In the genomic region with DNA sequence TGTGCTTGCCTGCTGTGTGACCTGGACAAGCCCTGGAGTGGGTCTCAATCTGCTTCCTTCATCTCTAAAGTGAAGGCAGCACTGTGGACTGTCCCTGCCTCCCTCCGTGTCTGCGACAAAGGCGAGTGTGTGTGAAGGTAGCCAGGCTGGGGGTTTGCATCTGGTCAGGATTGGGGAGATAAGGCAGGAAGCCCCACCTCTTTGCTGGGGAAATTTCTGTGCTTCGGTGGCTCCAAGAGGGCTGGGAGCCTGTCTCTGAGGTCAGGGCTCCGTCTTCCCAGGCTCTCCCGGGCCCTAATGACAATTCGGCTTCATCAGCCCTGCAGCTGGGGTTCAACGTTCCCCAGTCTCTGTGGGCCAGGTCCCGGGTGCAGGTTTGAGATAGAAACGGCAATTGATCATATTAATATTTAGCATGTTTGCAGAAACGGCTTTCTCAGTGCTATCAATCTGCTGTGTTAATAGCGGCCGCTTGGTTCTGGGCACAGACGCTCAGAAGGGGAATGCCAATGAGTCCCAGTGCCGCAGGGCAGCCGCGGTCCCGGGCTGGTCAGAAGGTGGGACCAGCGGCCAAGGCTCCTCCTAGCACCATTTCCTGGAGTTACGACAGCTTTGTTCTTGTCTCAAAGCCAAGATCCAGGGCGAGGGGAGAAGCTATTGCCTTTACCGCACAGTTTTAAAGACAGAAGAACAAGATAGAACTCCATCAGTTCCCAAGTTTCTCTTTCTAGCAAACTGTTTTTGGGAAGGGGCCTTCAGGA, we compare ENCODE assay signal across 12 cellular contexts.
A peak's percentile ranks its signal among the peaks of the same experiment; 100 is the strongest.
DNase-seq lines count a peak whose midpoint lies in the region; ATAC-seq and TF ChIP-seq lines count a peak whose summit lies in the region.
"Had no signal": no experiment of that assay in that cellular context is flagged by ENCODE, and none has a peak within 500 bp of the region (broad histone marks: within the 10 kb centered on the region; RNA-seq: fewer than 3 reads in every experiment).

No MANE protein-coding gene starts in this region.

- WGBS in mesenchymal stem cell, result 75% methylated on average over 22 of the region's 22 CpGs
- 14 to 18% methylated on average over 18 to 22 of the region's 22 CpGs for WGBS in thyroid gland, 2 donors

- no peak overlapping the region for H3K4ac ChIP-seq in mesenchymal stem cell (ENCODE audit: low read depth in 1 of 2, low read length in 2 of 2)

- H2AFZ ChIP-seq in mesenchymal stem cell (ENCODE audit: low read depth, low read length), result no peak overlapping the region

- H3K18ac ChIP-seq in mesenchymal stem cell (ENCODE audit: low read depth in 1 of 2, low read length in 2 of 2), result no peak overlapping the region

- no peak overlapping the region for H3K4me2 ChIP-seq in mesenchymal stem cell (ENCODE audit: low read length, poor library complexity, severe bottlenecking)

- H3K27me3 ChIP-seq in mesenchymal stem cell (ENCODE audit: control insufficient read depth in 1 of 2, insufficient read depth in 1 of 2, low read length in 2 of 2) (peaks cover 3 to 57% of the 10 kb centered on the region in 2 experiments), thyroid gland (no peaks in the 10 kb centered on the region)

- H2BK5ac ChIP-seq in mesenchymal stem cell (ENCODE audit: low read depth, low read length, poor library complexity, severe bottlenecking), result no peak overlapping the region

- no peak overlapping the region for H2BK12ac ChIP-seq in mesenchymal stem cell (ENCODE audit: low read length in 2 of 2)

- H3K23ac ChIP-seq in mesenchymal stem cell (ENCODE audit: low read length in 2 of 2), result no peak overlapping the region

- TF ChIP-seq CTCF in epithelial cell of esophagus (IDR thresholded peaks at IDR 0.05; ENCODE audit: insufficient read depth, low read depth, low read length, missing control alignments) (no peak), thyroid gland (IDR thresholded peaks at IDR 0.05) (peak in 1 of 6 experiments; percentile 16)

- no peaks in the 10 kb centered on the region for H3K79me1 ChIP-seq in mesenchymal stem cell (replicated peaks; ENCODE audit: low read length, poor library complexity, severe bottlenecking)

- ATAC-seq in HG03045 (IDR thresholded peaks at IDR 0.05; ENCODE audit: unreplicated experiment), result no peak
- ATAC-seq: Panc1 had no signal

- H3K4me3 ChIP-seq in epithelial cell of esophagus (ENCODE audit: low read length), result no peak overlapping the region
- peak overlapping the region in 1 of 2 experiments; percentile 43 for H3K4me3 ChIP-seq in mesenchymal stem cell (ENCODE audit: insufficient read depth in 1 of 2, low read depth in 1 of 2, low read length in 2 of 2)
- no peak overlapping the region for H3K4me3 ChIP-seq in thyroid gland (replicated peaks in 1 of 3)

- no peak overlapping the region for H2AK5ac ChIP-seq in mesenchymal stem cell (ENCODE audit: low read length, severe bottlenecking)

- no peak overlapping the region for H4K91ac ChIP-seq in mesenchymal stem cell (ENCODE audit: low read length)

- H3K27ac ChIP-seq in mesenchymal stem cell (ENCODE audit: low read length, poor library complexity, severe bottlenecking) (no peak overlapping the region), thyroid gland (peak overlapping the region; percentile 55 to 80 (median 74))

- H2BK15ac ChIP-seq in mesenchymal stem cell (ENCODE audit: low read depth, poor library complexity, severe bottlenecking), result no peak overlapping the region

- DNase-seq in NOMO-1 (lab: John Stamatoyannopoulos, UW; ENCODE audit: unreplicated experiment in 2 of 2) (peak; percentile 31 to 39), epithelial cell of esophagus (ENCODE audit: low read depth) (peak; percentile 14), mesenchymal stem cell (no peak), thyroid gland (peak; percentile 89 to 90), germinal center (ENCODE audit: low spot score) (no peak), LoVo (ENCODE audit: low spot score) (no peak), SW480 (ENCODE audit: low spot score) (no peak)
- DNase-seq: activated CD4-positive, alpha-beta T cell treated with anti-CD3 and anti-CD28 coated beads, Interleukin-2, amount 50 U/mL, for 1 hour; activated naive CD8-positive, alpha-beta T cell treated with anti-CD3 and anti-CD28 coated beads, Interleukin-2, amount 10 ng/mL, durations not matched to agents 7 days and 5 days; stimulated activated naive CD4-positive, alpha-beta T cell had no signal

- peak overlapping the region; percentile 6 for H3K9ac ChIP-seq in mesenchymal stem cell (ENCODE audit: low read length)

- peak in 1 of 2 donors; percentile 46 for TF ChIP-seq POLR2A in thyroid gland (IDR thresholded peaks at IDR 0.05)

- H3K14ac ChIP-seq in mesenchymal stem cell (ENCODE audit: low read length in 2 of 2), result no peak overlapping the region

- H3K4me1 ChIP-seq in mesenchymal stem cell (ENCODE audit: control insufficient read depth, insufficient read depth, low read depth, low read length) (no peaks in the 10 kb centered on the region), thyroid gland (peaks cover 49 to 57% of the 10 kb centered on the region in 2 donors)

- intact Hi-C loops in thyroid gland (cut with DNase I), result no loop called here

- H3K9me3 ChIP-seq in mesenchymal stem cell (ENCODE audit: control insufficient read depth, low read length), result peaks cover 4% of the 10 kb centered on the region
- H3K9me3 ChIP-seq in thyroid gland, result no peaks in the 10 kb centered on the region

- no peak overlapping the region for H4K8ac ChIP-seq in mesenchymal stem cell (ENCODE audit: low read length)

- H3K36me3 ChIP-seq in mesenchymal stem cell (ENCODE audit: control insufficient read depth in 1 of 2, insufficient read depth in 2 of 2, low read depth in 1 of 2, low read length in 2 of 2) (no peaks in the 10 kb centered on the region), thyroid gland (no peaks in the 10 kb centered on the region)

- no peak overlapping the region for H2BK120ac ChIP-seq in mesenchymal stem cell (ENCODE audit: low read depth, low read length)

Comparison
In these comparisons a context has a peak if more than half of its experiments do, and no peak if none do; other contexts are left out.
1. DNase-seq: peak in NOMO-1 (2 of 2), epithelial cell of esophagus (single experiment) and thyroid gland (2 of 2); none in mesenchymal stem cell (single experiment), germinal center (single experiment), LoVo (single experiment) and SW480 (single experiment).